Comparison of ENCODE assay signal across 8 cellular contexts in the genomic region with DNA sequence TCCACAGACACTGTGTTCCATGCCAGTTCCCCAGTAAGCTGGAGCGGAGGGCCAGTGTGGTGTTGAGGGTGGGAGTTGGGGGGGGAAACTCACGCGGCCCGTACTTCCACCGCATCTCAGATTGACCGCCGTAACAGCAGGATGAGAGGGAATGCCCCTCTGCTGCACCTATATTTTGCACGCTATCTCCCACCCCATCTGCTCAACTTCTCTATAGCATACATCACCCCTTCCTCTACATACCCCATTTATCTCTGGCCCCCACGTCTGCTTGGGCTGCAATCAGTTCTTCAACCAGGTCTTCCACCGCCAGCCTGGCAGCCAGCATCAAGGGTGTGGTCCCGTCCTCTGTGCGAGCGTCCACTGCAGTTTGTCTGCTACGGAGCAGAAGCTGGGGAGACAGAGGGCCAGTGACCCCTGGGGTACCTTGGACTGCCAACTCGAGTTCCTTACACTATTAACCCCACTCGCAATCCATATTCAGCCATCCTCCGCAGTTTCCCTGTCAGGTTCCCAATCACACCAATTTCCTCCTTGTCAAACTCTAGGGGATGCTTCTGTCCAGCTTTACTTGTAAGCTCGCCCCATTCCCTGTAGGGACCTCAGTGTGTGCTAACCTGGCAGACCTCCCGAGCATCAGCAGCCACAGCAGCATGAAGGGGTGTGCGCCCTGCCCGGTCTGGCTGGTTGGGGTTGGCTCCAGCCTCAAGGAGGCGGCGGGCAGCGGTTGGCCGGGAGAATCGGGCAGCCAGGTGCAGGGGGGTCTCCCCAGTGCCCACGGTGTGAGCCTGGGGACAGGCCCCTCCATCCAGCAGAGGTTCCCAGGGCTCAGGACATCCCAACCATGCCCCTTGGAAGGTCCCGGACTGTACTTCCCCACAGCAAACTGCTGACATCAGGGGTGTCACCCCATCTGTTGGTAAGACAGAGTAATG. TPM values are rescaled to one million over a fixed set of nuclear protein-coding genes. Genes with fewer than 3 reads are reported as not detected.
DNase-seq lines count a peak whose midpoint lies in the region; ATAC-seq and TF ChIP-seq lines count a peak whose summit lies in the region.

No MANE protein-coding gene starts in this region.

- H3K4me3 ChIP-seq in GM06990 (replicated peaks; ENCODE audit: low read depth, low read length) (peak overlapping the region; percentile 96), PC-9 (peak overlapping the region; percentile 96), mucosa of rectum (ENCODE audit: low read length in 2 of 2) (peak overlapping the region; percentile 98)
- H3K4me3 ChIP-seq in effector memory CD4-positive, alpha-beta T cell (ENCODE audit: insufficient read depth, low read depth, low read length, poor library complexity, severe bottlenecking) = peak overlapping the region; percentile 83

- H3F3A ChIP-seq in PC-9 (ENCODE audit: insufficient read depth, low read depth) = peaks cover 17% of the 10 kb centered on the region

- H3K79me2 ChIP-seq in PC-9 (ENCODE audit: low read depth) = no peaks in the 10 kb centered on the region

- H3K4me2 ChIP-seq in PC-9 = peak overlapping the region; percentile 94

- TF ChIP-seq CTCF in GM06990 (IDR thresholded peaks at IDR 0.05; ENCODE audit: insufficient read depth, low read length, poor library complexity, severe bottlenecking) (peak; percentile 21), PC-9 (conservative IDR thresholded peaks at IDR 0.05) (no peak)

- H3K27ac ChIP-seq in PC-9 (peak overlapping the region; percentile 87; the same call in 1 of the 2 replicates), mucosa of rectum (ENCODE audit: low read depth in 2 of 2, low read length in 2 of 2) (peak overlapping the region; percentile 100)
- H3K27ac ChIP-seq in effector memory CD4-positive, alpha-beta T cell (ENCODE audit: insufficient read depth, low read length, poor library complexity, severe bottlenecking) = peak overlapping the region; percentile 92

- CTCF ChIA-PET in PC-9 (lab: Charles Lee) = interaction anchor here (0.7 kb wide), 2 partner anchors 195 to 514 kb away, joined by 3 to 5 read pairs; no protein-coding TSS in a partner anchor

- DNase-seq in GM06990 (ENCODE audit: extremely low read depth, insufficient read length) (no peak), PC-9 (no peak), NCI-H345 (lab: John Stamatoyannopoulos, UW) (no peak)
- no peak for DNase-seq in effector memory CD4-positive, alpha-beta T cell

- H4K20me1 ChIP-seq in PC-9 (ENCODE audit: insufficient read depth) = no peaks in the 10 kb centered on the region

- H3K27me3 ChIP-seq in GM06990 (replicated peaks; ENCODE audit: control insufficient read depth, insufficient read depth, low read length) (no peaks in the 10 kb centered on the region), PC-9 (ENCODE audit: insufficient read depth, low read depth) (peaks cover 18% of the 10 kb centered on the region), mucosa of rectum (ENCODE audit: control insufficient read depth in 2 of 2, insufficient read depth in 2 of 2, low read length in 2 of 2) (no peaks in the 10 kb centered on the region)
- no peaks in the 10 kb centered on the region for H3K27me3 ChIP-seq in effector memory CD4-positive, alpha-beta T cell (replicated peaks; ENCODE audit: control insufficient read depth, insufficient read depth, low read length, poor library complexity, severe bottlenecking)

- H2AFZ ChIP-seq in PC-9 = peak overlapping the region; percentile 99

- intact Hi-C loops in PC-9 (cut with micrococcal nuclease; ENCODE audit: unreplicated experiment) = loop anchor here (5.0 to 10.0 kb wide), 4 partner anchors 65 to 778 kb away; partner anchors contain the start of genes ATP6V1G2, DDX39B, FKBPL and NFKBIL1

- no peaks in the 10 kb centered on the region for H3K36me3 ChIP-seq in GM06990 (ENCODE audit: control insufficient read depth, insufficient read depth, low read length)
- no peaks in the 10 kb centered on the region for H3K36me3 ChIP-seq in PC-9 (ENCODE audit: low read depth)
- no peaks in the 10 kb centered on the region for H3K36me3 ChIP-seq in effector memory CD4-positive, alpha-beta T cell (ENCODE audit: control insufficient read depth, insufficient read depth, low read length)
- no peaks in the 10 kb centered on the region for H3K36me3 ChIP-seq in mucosa of rectum (ENCODE audit: control insufficient read depth in 2 of 2, insufficient read depth in 2 of 2, low read length in 2 of 2)

- POLR2A ChIA-PET in PC-9 (lab: Charles Lee; ENCODE audit: unreplicated experiment) = no interaction called here

- H3K4me1 ChIP-seq in PC-9 (replicated peaks; ENCODE audit: insufficient read depth) (peaks cover 18% of the 10 kb centered on the region), mucosa of rectum (ENCODE audit: control insufficient read depth in 2 of 2, insufficient read depth in 2 of 2, low read length in 2 of 2) (peaks cover 23 to 25% of the 10 kb centered on the region in 2 donors)
- peaks cover 30% of the 10 kb centered on the region for H3K4me1 ChIP-seq in effector memory CD4-positive, alpha-beta T cell (ENCODE audit: control insufficient read depth, insufficient read depth, low read length, poor library complexity, severe bottlenecking)

- peak overlapping the region; percentile 100 for H3K9ac ChIP-seq in mucosa of rectum (ENCODE audit: low read depth in 1 of 2, low read length in 2 of 2)

- BruUV-seq in PC-9 (replicated peaks; lab: Mats Ljungman, UMichigan) = no TSS peak

- H3K9me3 ChIP-seq in PC-9 (ENCODE audit: insufficient read depth, low read depth) = no peaks in the 10 kb centered on the region
- no peaks in the 10 kb centered on the region for H3K9me3 ChIP-seq in effector memory CD4-positive, alpha-beta T cell (ENCODE audit: control insufficient read depth, low read length)
- no peaks in the 10 kb centered on the region for H3K9me3 ChIP-seq in mucosa of rectum (ENCODE audit: control insufficient read depth in 2 of 2, low read length in 2 of 2)

- no peaks in the 10 kb centered on the region for H3K9me2 ChIP-seq in PC-9 (ENCODE audit: insufficient read depth)

- ATAC-seq in HG03039 (IDR thresholded peaks at IDR 0.05; ENCODE audit: unreplicated experiment) (no peak), GM19351 (IDR thresholded peaks at IDR 0.05; ENCODE audit: unreplicated experiment) (no peak), GM21360 (IDR thresholded peaks at IDR 0.05; ENCODE audit: unreplicated experiment) (no peak)

RNA-seq across cellular contexts. Expression of gene GPSM3, which starts 4.5 kb away (rescaled TPM):
- total RNA-seq in PC-9 (2021) = 8.6 and 10.4 TPM in 2 replicates

RNA-seq across cellular contexts. Expression of gene PBX2, which starts 6.9 kb away (rescaled TPM):
- total RNA-seq in PC-9 (2021) = 88.2 and 89.3 TPM in 2 replicates

RNA-seq across cellular contexts. Expression of gene AGER, which starts 12.9 kb away (rescaled TPM):
- total RNA-seq in PC-9 (2021) = 18.1 and 20.4 TPM in 2 replicates

RNA-seq across cellular contexts. Expression of gene RNF5, which starts 18.7 kb away (rescaled TPM):
- total RNA-seq in PC-9 (2021) = 45.6 and 51.3 TPM in 2 replicates

RNA-seq across cellular contexts. Expression of gene AGPAT1, which starts 21.1 kb away (rescaled TPM):
- total RNA-seq in PC-9 (2021) = 58.9 and 61.7 TPM in 2 replicates
